ENCODE assay signal across 8 cellular contexts in the genomic region with DNA sequence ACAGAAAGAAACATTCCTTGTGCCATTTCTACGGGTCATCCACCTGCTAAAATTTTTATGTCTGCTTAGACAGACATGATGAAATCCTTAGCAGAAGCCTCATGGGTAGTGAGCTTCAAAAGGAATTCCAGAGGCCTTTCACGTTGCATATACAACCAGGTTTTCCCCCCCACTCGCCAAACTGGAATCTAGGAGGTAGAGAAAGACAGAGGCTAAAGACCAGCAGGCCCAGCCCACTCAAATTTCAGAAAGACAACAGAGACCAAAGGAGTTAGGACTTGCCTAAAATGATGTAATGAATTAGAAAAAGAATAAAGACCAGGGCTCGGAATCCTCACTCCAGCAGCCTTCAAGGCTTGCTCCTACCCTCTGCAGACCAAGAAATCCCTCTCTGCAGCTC. TPM values are rescaled to one million over a fixed set of nuclear protein-coding genes. Genes with fewer than 3 reads are reported as not detected.
DNase-seq lines count a peak whose midpoint lies in the region; ATAC-seq, FAIRE-seq and TF ChIP-seq lines count a peak whose summit lies in the region.
"Had no signal": no experiment of that assay in that cellular context is flagged by ENCODE, and none has a peak within 500 bp of the region (broad histone marks: within the 10 kb centered on the region; RNA-seq: fewer than 3 reads in every experiment).

No MANE protein-coding gene starts in this region.

- H3K4me3 ChIP-seq in IMR-90 (ENCODE audit: insufficient read depth, low read depth, low read length) = no peak overlapping the region

- H3K56ac ChIP-seq in IMR-90 (ENCODE audit: extremely low read depth, insufficient read depth, low read length) = no peak overlapping the region; the same call in 1 of the 2 replicates

- peaks cover 15 to 80% of the 10 kb centered on the region in 2 experiments for H3K79me1 ChIP-seq in IMR-90 (ENCODE audit: low read depth in 1 of 2, low read length in 2 of 2)

- FAIRE-seq in GM19239 (lab: Jason Lieb, UNC) = no peak

- H3K4me1 ChIP-seq in IMR-90 (ENCODE audit: control insufficient read depth, insufficient read depth, low read length) = peaks cover 45% of the 10 kb centered on the region

- 0 out of 2 replicates have a peak overlapping the region, but pooled peaks have one; percentile 10 for H3K9ac ChIP-seq in IMR-90 (ENCODE audit: low read depth, low read length)

- H2BK20ac ChIP-seq in IMR-90 (ENCODE audit: low read depth, low read length) = peak overlapping the region; percentile 65; the same call in 1 of the 2 replicates

- peak overlapping the region; percentile 85 for H2BK5ac ChIP-seq in IMR-90 (ENCODE audit: low read depth, low read length, poor library complexity, severe bottlenecking)

- no peak overlapping the region for H2AK9ac ChIP-seq in IMR-90 (replicated peaks; ENCODE audit: low read depth, low read length, poor library complexity)

- H4K20me1 ChIP-seq in IMR-90 (ENCODE audit: insufficient read depth, low read length) = peaks cover 8% of the 10 kb centered on the region; the same call in 1 of the 2 replicates

- no peak for TF ChIP-seq CTCF in IMR-90 (conservative IDR thresholded peaks at IDR 0.05; ENCODE audit: low read depth, low read length)

- CTCF ChIA-PET in IMR-90 (lab: Yijun Ruan, JAX) = no interaction called here

- peak overlapping the region; percentile 58; the same call in 1 of the 3 replicates for H2BK15ac ChIP-seq in IMR-90 (ENCODE audit: low read depth, low read length)

- H3K4me1 Mint-ChIP-seq in activated naive CD8-positive, alpha-beta T cell (ENCODE audit: low read depth) = peaks cover 94% of the 10 kb centered on the region
- H3K4me1 Mint-ChIP-seq in stimulated activated naive B cell treated with anti-CD40 and anti-IgM and Interleukin-4, amounts not matched to agents 10 μg/mL and 1 μg/mL and 100 μg/mL, for 72 hours = peaks cover 65 to 92% of the 10 kb centered on the region in 2 donors

- H3K27me3 ChIP-seq in IMR-90 (ENCODE audit: control insufficient read depth, insufficient read depth, low read length) = no peaks in the 10 kb centered on the region

- H3K36me3 ChIP-seq in IMR-90 (ENCODE audit: control insufficient read depth, insufficient read depth, low read length) = no peaks in the 10 kb centered on the region

- peak overlapping the region; percentile 97 for H3K27ac Mint-ChIP-seq in activated naive CD8-positive, alpha-beta T cell
- H3K27ac Mint-ChIP-seq in stimulated activated naive B cell treated with anti-CD40 and anti-IgM and Interleukin-4, amounts not matched to agents 10 μg/mL and 1 μg/mL and 100 μg/mL, for 72 hours = peak overlapping the region; percentile 97

- H3K36me3 Mint-ChIP-seq in activated naive CD8-positive, alpha-beta T cell = peaks cover 7% of the 10 kb centered on the region
- peaks cover 14 to 18% of the 10 kb centered on the region in 2 donors for H3K36me3 Mint-ChIP-seq in stimulated activated naive B cell treated with anti-CD40 and anti-IgM and Interleukin-4, amounts not matched to agents 10 μg/mL and 1 μg/mL and 100 μg/mL, for 72 hours

- no peak for DNase-seq in IMR-90
- DNase-seq in left lobe of liver (ENCODE audit: low spot score) = peak; percentile 14
- no peak for DNase-seq in stimulated activated naive B cell treated with anti-CD40 and anti-IgM and Interleukin-4, amounts not matched to agents 10 μg/mL and 1 μg/mL and 100 μg/mL, for 72 hours
- DNase-seq in sciatic nerve (ENCODE audit: low spot score) = no peak
- no peak for DNase-seq in NCI-H1417 (lab: John Stamatoyannopoulos, UW)
- DNase-seq in GM19239 (ENCODE audit: insufficient read length, low spot score) = no peak
- DNase-seq: stimulated activated CD4-positive, alpha-beta T cell treated with anti-CD3 and anti-CD28 coated beads, Interleukin-4, amount 100 ng/mL, for 4 hours had no signal

- TF ChIP-seq POLR2A in IMR-90 (IDR thresholded peaks at IDR 0.05; ENCODE audit: low read depth, low read length) = no peak

- no peaks in the 10 kb centered on the region for H3K9me3 ChIP-seq in IMR-90 (ENCODE audit: control insufficient read depth, insufficient read depth, low read length)

- H2AFZ ChIP-seq in IMR-90 (replicated peaks; ENCODE audit: low read length, poor library complexity) = no peak overlapping the region

- no peak overlapping the region for H3K4me2 ChIP-seq in IMR-90 (ENCODE audit: low read depth, low read length)

- peak overlapping the region; percentile 67 for H4K91ac ChIP-seq in IMR-90 (ENCODE audit: insufficient read depth, low read depth, low read length)

- peak overlapping the region; percentile 80 for H3K23ac ChIP-seq in IMR-90 (ENCODE audit: low read depth, low read length)

- H3K14ac ChIP-seq in IMR-90 (replicated peaks; ENCODE audit: low read depth, low read length) = peak overlapping the region; percentile 67

- H2BK120ac ChIP-seq in IMR-90 (ENCODE audit: low read depth, low read length) = peak overlapping the region; percentile 78

- peak overlapping the region; percentile 42; the same call in 1 of the 2 replicates for H3K27ac ChIP-seq in IMR-90 (ENCODE audit: insufficient read depth, low read length)

- H3K4me3 Mint-ChIP-seq in activated naive CD8-positive, alpha-beta T cell = peak overlapping the region; percentile 78
- H3K4me3 Mint-ChIP-seq in stimulated activated naive B cell treated with anti-CD40 and anti-IgM and Interleukin-4, amounts not matched to agents 10 μg/mL and 1 μg/mL and 100 μg/mL, for 72 hours = peak overlapping the region; percentile 33 to 70

- H3K18ac ChIP-seq in IMR-90 (ENCODE audit: low read depth, low read length) = peak overlapping the region; percentile 39

- 0 out of 2 replicates have a peak overlapping the region, but pooled peaks have one; percentile 8 for H4K5ac ChIP-seq in IMR-90 (ENCODE audit: low read depth, low read length)

- POLR2A ChIA-PET in IMR-90 (lab: Charles Lee; ENCODE audit: unreplicated experiment) = no interaction called here

- no peak for TF ChIP-seq RAD21 in IMR-90 (IDR thresholded peaks at IDR 0.05; ENCODE audit: low read length)

- peak overlapping the region; percentile 0 to 55; a peak in 2 of 4 replicates for H4K8ac ChIP-seq in IMR-90 (ENCODE audit: low read depth in 2 of 2, low read length in 2 of 2)

- in situ Hi-C loops in IMR-90 (cut with MboI; ENCODE audit: low sequenced_read_pairs) = no loop called here

- no peak for ATAC-seq in IMR-90 (ENCODE audit: low read depth)
- ATAC-seq in left lobe of liver = no peak
- no peak for ATAC-seq in stimulated activated naive B cell treated with anti-CD40 and anti-IgM and Interleukin-4, amounts not matched to agents 10 μg/mL and 1 μg/mL and 100 μg/mL, for 72 hours (replicated peaks)
- no peak for ATAC-seq in sciatic nerve

- 83% methylated on average over 1 of the region's 4 CpGs; no CpG with 5 or more reads in 1 of the 2 experiments for WGBS in IMR-90 (ENCODE audit: extremely low coverage in 2 of 2, insufficient read length in 1 of 2), 2 experiments

- H3K9me1 ChIP-seq in IMR-90 (ENCODE audit: insufficient read depth, low read length) = peaks cover 42% of the 10 kb centered on the region

- no peaks in the 10 kb centered on the region for H3K9me3 Mint-ChIP-seq in activated naive CD8-positive, alpha-beta T cell (ENCODE audit: low read depth)
- H3K9me3 Mint-ChIP-seq in stimulated activated naive B cell treated with anti-CD40 and anti-IgM and Interleukin-4, amounts not matched to agents 10 μg/mL and 1 μg/mL and 100 μg/mL, for 72 hours = no peaks in the 10 kb centered on the region

- intact Hi-C loops in IMR-90 (cut with micrococcal nuclease) (no loop called here), sciatic nerve (cut with DNase I) (loop anchor here (10.0 kb wide), 1 partner anchor 773 kb away; a partner anchor contains a TSS)

- H3K27me3 Mint-ChIP-seq in activated naive CD8-positive, alpha-beta T cell = no peaks in the 10 kb centered on the region
- no peaks in the 10 kb centered on the region for H3K27me3 Mint-ChIP-seq in stimulated activated naive B cell treated with anti-CD40 and anti-IgM and Interleukin-4, amounts not matched to agents 10 μg/mL and 1 μg/mL and 100 μg/mL, for 72 hours

- dilution Hi-C loops in IMR-90 (cut with HindIII; ENCODE audit: low sequenced_read_pairs, unreplicated experiment) = no loop called here

- H2AK5ac ChIP-seq in IMR-90 (ENCODE audit: low read depth, low read length) = peak overlapping the region; percentile 76; the same call in 1 of the 2 replicates

- BruUV-seq in IMR-90 (replicated peaks; lab: Mats Ljungman, UMichigan) = no TSS peak

- peak overlapping the region; percentile 82 for H3K4ac ChIP-seq in IMR-90 (ENCODE audit: low read depth, low read length)

TF ChIP-seq in IMR-90, 13 proteins besides CTCF, POLR2A, EP300 and RAD21 (continues in another document):
- TF ChIP-seq FOS (IDR thresholded peaks at IDR 0.05; ENCODE audit: low read depth, low read length) (no peak), RFX5 (IDR thresholded peaks at IDR 0.05; ENCODE audit: low read depth, low read length) (no peak), NFE2L2 (IDR thresholded peaks at IDR 0.05; ENCODE audit: low read depth, low read length) (no peak), MAFK (IDR thresholded peaks at IDR 0.05; ENCODE audit: low read depth, low read length) (no peak), MXI1 (IDR thresholded peaks at IDR 0.05; ENCODE audit: borderline replicate concordance, low read depth, low read length) (no peak), CHD1 (IDR thresholded peaks at IDR 0.05; ENCODE audit: low read depth, low read length) (no peak), SMC3 (IDR thresholded peaks at IDR 0.05; ENCODE audit: low read depth, low read length) (no peak)
- TF ChIP-seq, protein P1, sequence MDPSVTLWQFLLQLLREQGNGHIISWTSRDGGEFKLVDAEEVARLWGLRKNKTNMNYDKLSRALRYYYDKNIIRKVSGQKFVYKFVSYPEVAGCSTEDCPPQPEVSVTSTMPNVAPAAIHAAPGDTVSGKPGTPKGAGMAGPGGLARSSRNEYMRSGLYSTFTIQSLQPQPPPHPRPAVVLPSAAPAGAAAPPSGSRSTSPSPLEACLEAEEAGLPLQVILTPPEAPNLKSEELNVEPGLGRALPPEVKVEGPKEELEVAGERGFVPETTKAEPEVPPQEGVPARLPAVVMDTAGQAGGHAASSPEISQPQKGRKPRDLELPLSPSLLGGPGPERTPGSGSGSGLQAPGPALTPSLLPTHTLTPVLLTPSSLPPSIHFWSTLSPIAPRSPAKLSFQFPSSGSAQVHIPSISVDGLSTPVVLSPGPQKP (IDR thresholded peaks at IDR 0.05; ENCODE audit: borderline replicate concordance, low read depth, low read length) = no peak
- TF ChIP-seq, protein P2, sequence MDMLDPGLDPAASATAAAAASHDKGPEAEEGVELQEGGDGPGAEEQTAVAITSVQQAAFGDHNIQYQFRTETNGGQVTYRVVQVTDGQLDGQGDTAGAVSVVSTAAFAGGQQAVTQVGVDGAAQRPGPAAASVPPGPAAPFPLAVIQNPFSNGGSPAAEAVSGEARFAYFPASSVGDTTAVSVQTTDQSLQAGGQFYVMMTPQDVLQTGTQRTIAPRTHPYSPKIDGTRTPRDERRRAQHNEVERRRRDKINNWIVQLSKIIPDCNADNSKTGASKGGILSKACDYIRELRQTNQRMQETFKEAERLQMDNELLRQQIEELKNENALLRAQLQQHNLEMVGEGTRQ (IDR thresholded peaks at IDR 0.05; ENCODE audit: low read depth, low read length) = no peak

RNA-seq across cellular contexts. Expression of a gene that starts 9.2 kb away (rescaled TPM):
- total RNA-seq in IMR-90 (2012; rRNA removed) (8.8 and 11.9 TPM in 2 replicates), left lobe of liver (48.2 TPM), sciatic nerve (85.3 TPM)
- 37.6 and 37.8 TPM in 2 replicates for polyA plus RNA-seq in IMR-90 (2012; rRNA removed)
- polyA plus RNA-seq in IMR-90 (2012; cell fraction: cytosol; rRNA removed) = 28.7 and 34.0 TPM in 2 replicates
- polyA plus RNA-seq in IMR-90 (2012; cell fraction: nucleus; rRNA removed; ENCODE audit: low replicate concordance) = 15.4 and 23.3 TPM in 2 replicates
